8 cellular contexts compared by ENCODE assay signal in the genomic region with DNA sequence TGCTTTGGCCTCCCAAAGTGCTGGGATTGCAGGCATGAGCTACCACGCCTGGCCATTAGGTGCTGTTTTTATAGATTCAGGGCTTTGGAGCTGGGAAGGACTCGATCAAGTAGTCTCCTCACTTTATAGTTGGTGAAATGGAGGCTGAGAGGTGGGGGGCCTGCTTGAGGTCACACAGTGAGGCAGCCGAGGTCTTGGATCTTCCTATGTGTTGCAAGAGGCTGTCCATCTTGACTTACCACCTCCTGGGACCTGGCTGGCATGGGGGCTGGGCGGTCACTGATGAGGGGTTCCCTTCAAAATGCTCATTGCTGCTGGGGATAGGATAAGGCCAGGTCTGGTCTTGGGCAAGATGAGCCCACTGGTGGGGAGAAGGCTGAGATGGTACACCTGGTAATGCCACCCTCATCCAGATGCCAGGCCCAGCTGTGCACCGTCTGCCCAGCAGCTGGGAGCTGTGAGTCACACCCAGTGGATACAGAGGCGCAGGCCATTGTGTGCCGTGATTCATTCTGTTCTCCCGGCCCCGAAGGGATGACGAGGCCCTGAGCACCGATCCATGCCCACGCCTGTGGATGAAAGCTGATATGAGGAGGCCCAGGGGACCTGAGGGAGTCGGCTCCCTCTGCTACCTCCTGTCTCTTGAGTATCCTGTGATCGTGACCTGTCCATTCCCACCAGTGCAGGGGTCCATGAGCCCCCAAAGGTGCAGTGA. TPM values are rescaled to one million over a fixed set of nuclear protein-coding genes. Genes with fewer than 3 reads are reported as not detected.
DNase-seq lines count a peak whose midpoint lies in the region; ATAC-seq and TF ChIP-seq lines count a peak whose summit lies in the region.

No MANE protein-coding gene starts in this region.

- 26 to 36% (median 30%) methylated on average over 12 to 14 of the region's 14 CpGs for WGBS in adrenal gland, 4 donors
- 32% methylated on average over 14 of the region's 14 CpGs for WGBS in right cardiac atrium

- H3K4me1 ChIP-seq in adrenal gland (replicated peaks in 1 of 2) (peaks cover 32 to 69% of the 10 kb centered on the region in 2 donors), right cardiac atrium (ENCODE audit: control insufficient read depth, insufficient read depth, low read length) (peaks cover 59% of the 10 kb centered on the region), skeletal muscle tissue (ENCODE audit: control insufficient read depth in 3 of 3, insufficient read depth in 3 of 3, low read length in 3 of 3) (peaks cover 64 to 66% (median 64%) of the 10 kb centered on the region in 3 donors)

- TF ChIP-seq CTCF in adrenal gland (IDR thresholded peaks at IDR 0.05), result peak in 2 of 6 experiments; percentile 4 to 16

- H3K27ac ChIP-seq in adrenal gland (peak overlapping the region; percentile 69 to 92 (median 83)), right cardiac atrium (ENCODE audit: low read length) (peak overlapping the region; percentile 71), skeletal muscle tissue (ENCODE audit: low read depth, low read length) (peak overlapping the region; percentile 50)

- ATAC-seq in right cardiac atrium, result peak; percentile 68 to 93
- no peak for ATAC-seq in GM19397 (IDR thresholded peaks at IDR 0.05; ENCODE audit: unreplicated experiment)
- ATAC-seq in GM21526 (IDR thresholded peaks at IDR 0.05; ENCODE audit: low FRiP score, unreplicated experiment), result no peak

- DNase-seq in GM04504 (ENCODE audit: low read depth) (peak; percentile 83), adrenal gland (peak; percentile 84 to 96 (median 94)), right cardiac atrium (peak; percentile 79 to 85 (median 85)), NCI-H1436 treated with DMSO at 0.1 percent for 48 hours (lab: John Stamatoyannopoulos, UW) (no peak)
- no peak for DNase-seq in stimulated activated CD4-positive, alpha-beta T cell treated with anti-CD3 and anti-CD28 coated beads, Interleukin-2, amount 100 ng/mL, for 24 hours

- no peaks in the 10 kb centered on the region for H3K27me3 ChIP-seq in adrenal gland
- no peaks in the 10 kb centered on the region for H3K27me3 ChIP-seq in right cardiac atrium (ENCODE audit: control insufficient read depth, insufficient read depth)
- no peaks in the 10 kb centered on the region for H3K27me3 ChIP-seq in skeletal muscle tissue (ENCODE audit: control insufficient read depth in 3 of 3, insufficient read depth in 3 of 3, low read length in 3 of 3)

- H3K9ac ChIP-seq in skeletal muscle tissue (ENCODE audit: low read depth in 1 of 3, low read length in 3 of 3), result peak overlapping the region in 2 of 3 donors; percentile 33 to 62

- H3K4me3 ChIP-seq in adrenal gland, result no peak overlapping the region
- H3K4me3 ChIP-seq in right cardiac atrium (ENCODE audit: low read length), result no peak overlapping the region
- H3K4me3 ChIP-seq in skeletal muscle tissue (ENCODE audit: low read length in 3 of 3), result peak overlapping the region in 1 of 3 donors; percentile 41

- H3K9me3 ChIP-seq in adrenal gland (replicated peaks in 1 of 3) (no peaks in the 10 kb centered on the region), right cardiac atrium (ENCODE audit: control insufficient read depth, low read length) (no peaks in the 10 kb centered on the region), skeletal muscle tissue (ENCODE audit: control insufficient read depth in 3 of 3, low read length in 3 of 3) (no peaks in the 10 kb centered on the region)

- intact Hi-C loops in adrenal gland (cut with DNase I) (no loop called here), right cardiac atrium (cut with DNase I) (no loop called here)

- peak; percentile 21 to 63 for TF ChIP-seq POLR2A in adrenal gland (IDR thresholded peaks at IDR 0.05)

- H3K36me3 ChIP-seq in adrenal gland (replicated peaks in 1 of 2) (no peaks in the 10 kb centered on the region), skeletal muscle tissue (ENCODE audit: control insufficient read depth in 3 of 3, insufficient read depth in 3 of 3, low read length in 3 of 3) (peaks cover 0 to 5% (median 0%) of the 10 kb centered on the region in 3 donors)

RNA-seq across cellular contexts. Expression of gene NDST1, which starts 10.5 kb away (rescaled TPM):
- total RNA-seq in adrenal gland (100 to 1,000 TPM in 6 of 8 donors, 10 to 100 TPM in 2; 80.7 to 154 (median 106) TPM), right cardiac atrium (10 to 100 TPM; 53.1 to 67.8 (median 58.7) TPM), skeletal muscle tissue (19.3 TPM)
- polyA plus RNA-seq in adrenal gland (10 to 100 TPM in 2 of 3 donors, 1 to 10 TPM in 1; 9.6 to 37.5 (median 21.1) TPM), right cardiac atrium (45.9 TPM)

RNA-seq across cellular contexts. Expression of gene RPS14, which starts 47.9 kb away (rescaled TPM):
- total RNA-seq in adrenal gland (1,000 to 10,000 TPM; 1,380 to 3,506 (median 1,891) TPM), right cardiac atrium (1,000 to 10,000 TPM; 1,254 to 1,552 (median 1,386) TPM), skeletal muscle tissue (6,829 TPM)
- polyA plus RNA-seq in adrenal gland (1,000 to 10,000 TPM; 1,067 to 2,924 (median 1,712) TPM), right cardiac atrium (1,870 TPM)

Comparison
In these comparisons a context has a peak if more than half of its experiments do, and no peak if none do; other contexts are left out.
1. DNase-seq: peak in GM04504 (single experiment), adrenal gland (7 of 7) and right cardiac atrium (3 of 3); none in stimulated activated CD4-positive, alpha-beta T cell treated with anti-CD3 and anti-CD28 coated beads, Interleukin-2, amount 100 ng/mL, for 24 hours (0 of 2) and NCI-H1436 treated with DMSO at 0.1 percent for 48 hours (single experiment).
2. ATAC-seq: peak in right cardiac atrium (2 of 2); none in GM19397 (single experiment) and GM21526 (single experiment).
3. Peak in every context shown above with its lines, with median percentiles within 50 percentile points of each other: H3K27ac ChIP-seq.